Comparison of ENCODE assay signal across 29 cellular contexts in the genomic region with DNA sequence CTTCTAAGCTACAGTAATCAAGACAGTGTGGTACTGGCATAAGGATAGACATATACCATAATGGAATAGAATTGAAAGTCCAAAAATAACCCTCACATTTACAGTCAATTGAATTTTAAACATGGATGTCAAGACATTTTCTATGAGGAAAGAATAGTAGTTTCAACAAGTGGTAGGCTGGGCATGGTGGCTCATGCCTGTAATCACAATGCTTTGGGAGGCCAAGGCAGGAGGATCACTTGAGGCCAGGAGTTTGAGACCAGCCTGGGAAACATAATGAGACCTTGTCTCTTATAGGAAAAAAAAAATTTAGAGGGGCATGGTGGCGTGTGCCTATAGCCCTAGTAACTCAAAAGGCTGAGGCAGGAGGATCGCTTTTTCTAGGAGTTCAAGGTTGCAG.
"Had no signal": no experiment of that assay in that cellular context is flagged by ENCODE, and none has a peak within 500 bp of the region (broad histone marks: within the 10 kb centered on the region; RNA-seq: fewer than 3 reads in every experiment).

No MANE protein-coding gene starts in this region.

- H3K27me3 Mint-ChIP-seq: dendritic cell treated with granulocyte-macrophage colony-stimulating factor and Interleukin-4, amounts not matched to agents 40 ng/mL and 50 ng/mL, for 4 days; effector memory CD8-positive, alpha-beta T cell had no signal

- H3K36me3 ChIP-seq: colonic mucosa, esophagus muscularis mucosa, esophagus squamous epithelium, gastrocnemius medialis, gastroesophageal sphincter, heart left ventricle, heart right ventricle had no signal

- H3K27me3 ChIP-seq: colonic mucosa, dorsolateral prefrontal cortex, esophagus muscularis mucosa, esophagus squamous epithelium, foreskin keratinocyte, gastrocnemius medialis, gastroesophageal sphincter, heart left ventricle, heart right ventricle had no signal

- H3K27ac ChIP-seq: colonic mucosa, coronary artery, dorsolateral prefrontal cortex, epithelial cell of prostate, esophagus muscularis mucosa, esophagus squamous epithelium, foreskin keratinocyte, gastrocnemius medialis, gastroesophageal sphincter, heart left ventricle, heart right ventricle had no signal

- FAIRE-seq: colon, endometrium, endothelial cell of umbilical vein, frontal cortex had no signal

- H3K27ac Mint-ChIP-seq: dendritic cell treated with granulocyte-macrophage colony-stimulating factor and Interleukin-4, amounts not matched to agents 40 ng/mL and 50 ng/mL, for 4 days; endodermal cell had no signal

- H3K9me3 Mint-ChIP-seq: dendritic cell treated with granulocyte-macrophage colony-stimulating factor and Interleukin-4, amounts not matched to agents 40 ng/mL and 50 ng/mL, for 4 days; effector memory CD8-positive, alpha-beta T cell; endodermal cell had no signal

- DNase-seq: colonic mucosa; cortex of kidney; dermis blood vessel endothelial cell; dorsolateral prefrontal cortex; effector CD4-positive, alpha-beta T cell; effector CD8-positive, alpha-beta T cell; effector memory CD4-positive, alpha-beta T cell; effector memory CD8-positive, alpha-beta T cell; endodermal cell; erythroblast; esophagus squamous epithelium; foreskin fibroblast; foreskin keratinocyte; foreskin melanocyte; gastrocnemius medialis; glutamatergic neuron; head of caudate nucleus; heart left ventricle; heart right ventricle had no signal

- H3K4me3 Mint-ChIP-seq: dendritic cell treated with granulocyte-macrophage colony-stimulating factor and Interleukin-4, amounts not matched to agents 40 ng/mL and 50 ng/mL, for 4 days; effector memory CD8-positive, alpha-beta T cell; endodermal cell had no signal

- H3K4me1 ChIP-seq: colonic mucosa, foreskin keratinocyte had no signal

- H3K9me3 ChIP-seq: colonic mucosa, esophagus muscularis mucosa, esophagus squamous epithelium, gastrocnemius medialis, gastroesophageal sphincter, heart left ventricle, heart right ventricle had no signal

- H3K4me3 ChIP-seq: colonic mucosa, coronary artery, dorsolateral prefrontal cortex, esophagus muscularis mucosa, esophagus squamous epithelium, gastrocnemius medialis, gastroesophageal sphincter, heart left ventricle, heart right ventricle had no signal

- ATAC-seq: effector memory CD8-positive, alpha-beta T cell; esophagus mucosa; foreskin keratinocyte; gastrocnemius medialis; gastroesophageal sphincter; heart left ventricle; heart right ventricle had no signal
